In genomic region chr2:222239091-222239490, GRCh38 we compare ENCODE assay signal across 1 cellular context.
TF ChIP-seq lines count a peak whose summit lies in the region.

No MANE protein-coding gene starts in this region.

TF ChIP-seq in WTC11, 78 proteins besides CTCF, POLR2A, EP300 and RAD21 (continued from another document):
- TF ChIP-seq ZBTB43 (CRISPR knock-in tag; IDR thresholded peaks at IDR 0.05): no peak
- TF ChIP-seq RORB (CRISPR knock-in tag; IDR thresholded peaks at IDR 0.05): no peak
- TF ChIP-seq SMAD3 (CRISPR knock-in tag; IDR thresholded peaks at IDR 0.05; ENCODE audit: borderline replicate concordance): no peak
- no peak for TF ChIP-seq ARID4B (CRISPR knock-in tag; IDR thresholded peaks at IDR 0.05; ENCODE audit: borderline replicate concordance)
- no peak for TF ChIP-seq GABPB1 (CRISPR knock-in tag; IDR thresholded peaks at IDR 0.05)
- TF ChIP-seq IRF1 (CRISPR knock-in tag; IDR thresholded peaks at IDR 0.05): no peak
- TF ChIP-seq FOXP1 (CRISPR knock-in tag; IDR thresholded peaks at IDR 0.05; ENCODE audit: borderline replicate concordance): no peak
- no peak for TF ChIP-seq ZNF121 (CRISPR knock-in tag; IDR thresholded peaks at IDR 0.05)
- no peak for TF ChIP-seq NFE2L1 (CRISPR knock-in tag; IDR thresholded peaks at IDR 0.05)
- TF ChIP-seq PRRX2 (CRISPR knock-in tag; IDR thresholded peaks at IDR 0.05): no peak
- no peak for TF ChIP-seq ZNF671 (CRISPR knock-in tag; IDR thresholded peaks at IDR 0.05)
